ENCODE assay signal across 8 cellular contexts in the genomic region with DNA sequence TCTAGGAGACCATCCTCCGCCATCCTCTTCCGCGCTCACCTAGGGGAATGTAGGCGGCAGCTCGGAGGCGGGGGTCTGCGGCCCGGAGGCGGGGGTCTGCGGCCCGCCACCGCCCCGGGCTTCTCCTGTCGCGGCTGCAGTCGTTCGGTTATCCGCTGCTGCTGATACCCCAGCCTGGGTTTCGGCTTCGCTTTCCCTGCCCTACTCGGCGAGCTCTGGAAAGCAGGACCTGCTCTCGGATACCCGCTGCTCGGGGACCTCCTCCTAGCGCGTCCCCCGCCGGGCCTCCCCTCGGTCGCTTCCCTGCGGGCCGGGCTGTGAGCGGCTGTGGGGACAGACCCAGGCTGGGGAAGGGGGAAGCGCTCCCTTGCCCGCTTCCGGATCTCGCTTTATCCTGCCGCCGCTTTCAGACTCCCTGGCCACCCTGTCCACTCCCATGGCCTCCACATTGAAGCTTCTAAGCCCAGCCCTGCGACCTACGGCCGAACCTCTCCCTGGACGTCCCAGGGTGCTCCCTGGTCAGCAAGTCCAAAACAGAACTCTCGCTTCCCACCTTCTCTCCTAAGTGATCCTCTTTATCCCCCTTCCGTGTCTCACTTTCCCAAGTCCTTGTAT. TPM values are rescaled to one million over a fixed set of nuclear protein-coding genes. Genes with fewer than 3 reads are reported as not detected.
DNase-seq lines count a peak whose midpoint lies in the region; ATAC-seq and TF ChIP-seq lines count a peak whose summit lies in the region.

No MANE protein-coding gene starts in this region.

- H3K36me3 ChIP-seq in HUES48 (ENCODE audit: control insufficient read depth, insufficient read depth, low read length) (peaks cover 12% of the 10 kb centered on the region; the same call in 1 of the 2 replicates), iPS-20b (ENCODE audit: insufficient read depth, low read depth, low read length) (peaks cover 10% of the 10 kb centered on the region; the same call in 1 of the 2 replicates)

- CTCF ChIA-PET in AG04450 (lab: Charles Lee) = interaction anchor here (1.6 to 1.9 kb wide), 2 partner anchors 11 to 123 kb away, joined by 5 to 7 read pairs; a partner anchor contains a TSS

- TF ChIP-seq CTCF in AG04450 (IDR thresholded peaks at IDR 0.05; ENCODE audit: low read depth, low read length) = no peak

- H3K4me1 ChIP-seq in HUES48 (ENCODE audit: control insufficient read depth, insufficient read depth, low read length) (peaks cover 8% of the 10 kb centered on the region), iPS-20b (ENCODE audit: insufficient read depth, low read length) (peaks cover 14% of the 10 kb centered on the region; the same call in 1 of the 2 replicates)

- DNase-seq in AG04450 (ENCODE audit: low read depth, low spot score) = no peak
- peak; percentile 31 for DNase-seq in activated naive CD8-positive, alpha-beta T cell treated with anti-CD3 and anti-CD28 coated beads, Interleukin-2, amount 50 U/mL, for 24 hours
- DNase-seq in stimulated activated CD4-positive, alpha-beta T cell treated with anti-CD3 and anti-CD28 coated beads, Interleukin-2, amount 100 ng/mL, for 24 hours = peak; percentile 21
- DNase-seq in RPMI8226 = no peak
- DNase-seq in RKO (ENCODE audit: low spot score) = no peak

- 0 out of 2 replicates have a peak overlapping the region, but pooled peaks have one; percentile 10 for H3K9ac ChIP-seq in HUES48 (ENCODE audit: low read depth, low read length)
- H3K9ac ChIP-seq in iPS-20b (ENCODE audit: low read depth, low read length) = peak overlapping the region; percentile 56; the same call in 1 of the 2 replicates

- no peaks in the 10 kb centered on the region for H3K9me3 Mint-ChIP-seq in activated naive CD8-positive, alpha-beta T cell treated with anti-CD3 and anti-CD28 coated beads, Interleukin-2, amount 50 U/mL, for 24 hours

- ATAC-seq in activated naive CD8-positive, alpha-beta T cell treated with anti-CD3 and anti-CD28 coated beads, Interleukin-2, amount 50 U/mL, for 24 hours = no peak
- ATAC-seq in HG03139 (IDR thresholded peaks at IDR 0.05; ENCODE audit: unreplicated experiment) = no peak

- H3K27ac Mint-ChIP-seq in activated naive CD8-positive, alpha-beta T cell treated with anti-CD3 and anti-CD28 coated beads, Interleukin-2, amount 50 U/mL, for 24 hours = no peak overlapping the region

- peaks cover 20% of the 10 kb centered on the region for H3K4me1 Mint-ChIP-seq in activated naive CD8-positive, alpha-beta T cell treated with anti-CD3 and anti-CD28 coated beads, Interleukin-2, amount 50 U/mL, for 24 hours

- H3K9me3 ChIP-seq in AG04450 (ENCODE audit: control insufficient read depth, insufficient read depth, low read length) (no peaks in the 10 kb centered on the region; the same call in 1 of the 2 replicates), HUES48 (ENCODE audit: control insufficient read depth, insufficient read depth, low read length) (no peaks in the 10 kb centered on the region), iPS-20b (ENCODE audit: insufficient read depth, low read depth, low read length) (no peaks in the 10 kb centered on the region)

- POLR2A ChIA-PET in AG04450 (lab: Yijun Ruan, JAX) = interaction anchor here (0.8 to 2.2 kb wide), 2 partner anchors 26 to 34 kb away, joined by 7 to 9 read pairs; a partner anchor contains a TSS

- no peaks in the 10 kb centered on the region for H3K36me3 Mint-ChIP-seq in activated naive CD8-positive, alpha-beta T cell treated with anti-CD3 and anti-CD28 coated beads, Interleukin-2, amount 50 U/mL, for 24 hours (ENCODE audit: low read depth)

- H3K27me3 ChIP-seq in AG04450 (ENCODE audit: control insufficient read depth, insufficient read depth, low read length) (no peaks in the 10 kb centered on the region), HUES48 (ENCODE audit: control insufficient read depth, insufficient read depth, low read length) (0 out of 2 replicates have a peak, but pooled peaks cover 2% of the 10 kb centered on the region), iPS-20b (ENCODE audit: insufficient read depth, low read length) (peaks cover 5% of the 10 kb centered on the region; the same call in 1 of the 2 replicates)

- H3K4me3 ChIP-seq in AG04450 (ENCODE audit: low read depth, low read length) (peak overlapping the region; percentile 68), HUES48 (ENCODE audit: low read depth, low read length) (peak overlapping the region; percentile 73), iPS-20b (ENCODE audit: low read length) (peak overlapping the region; percentile 70)

- peaks cover 14% of the 10 kb centered on the region for H3K27me3 Mint-ChIP-seq in activated naive CD8-positive, alpha-beta T cell treated with anti-CD3 and anti-CD28 coated beads, Interleukin-2, amount 50 U/mL, for 24 hours

- H3K27ac ChIP-seq in AG04450 (ENCODE audit: low read depth, low read length) (no peak overlapping the region), HUES48 (ENCODE audit: low read depth, low read length) (no peak overlapping the region), iPS-20b (ENCODE audit: low read length) (no peak overlapping the region)

- no peak overlapping the region for H3K4me3 Mint-ChIP-seq in activated naive CD8-positive, alpha-beta T cell treated with anti-CD3 and anti-CD28 coated beads, Interleukin-2, amount 50 U/mL, for 24 hours

RNA-seq across cellular contexts. Expression of a gene that starts 0.6 kb away (rescaled TPM):
- 19.4 and 19.7 TPM in 2 replicates for polyA plus RNA-seq in AG04450 (2011; rRNA removed)
- 5.8 and 9.2 TPM in 2 replicates for polyA minus RNA-seq in AG04450 (2011; rRNA and poly(A)+ RNA removed)

RNA-seq across cellular contexts. Expression of a gene that starts 3.0 kb away (rescaled TPM):
- polyA plus RNA-seq in AG04450 (2011; rRNA removed) = 13.6 and 16.1 TPM in 2 replicates
- 30.8 and 31.7 TPM in 2 replicates for polyA minus RNA-seq in AG04450 (2011; rRNA and poly(A)+ RNA removed)

RNA-seq across cellular contexts. Expression of a gene that starts 26.0 kb away (rescaled TPM):
- 209 and 272 TPM in 2 replicates for polyA plus RNA-seq in AG04450 (2011; rRNA removed)
- polyA minus RNA-seq in AG04450 (2011; rRNA and poly(A)+ RNA removed) = 22.8 and 35.4 TPM in 2 replicates

RNA-seq across cellular contexts. Expression of a gene that starts 34.5 kb away (rescaled TPM):
- polyA plus RNA-seq in AG04450 (2011; rRNA removed) = 44.6 and 55.2 TPM in 2 replicates
- 30.9 and 46.0 TPM in 2 replicates for polyA minus RNA-seq in AG04450 (2011; rRNA and poly(A)+ RNA removed)

RNA-seq across cellular contexts. Expression of a gene that starts 40.3 kb away (rescaled TPM):
- polyA plus RNA-seq in AG04450 (2011; rRNA removed) = 0.05 TPM in 1 of 2 replicates, not detected in the other
- 0.18 TPM in 1 of 2 replicates, not detected in the other for polyA minus RNA-seq in AG04450 (2011; rRNA and poly(A)+ RNA removed)

Comparison
In these comparisons a context has a peak if more than half of its experiments do, and no peak if none do; other contexts are left out.
1. DNase-seq: peak in activated naive CD8-positive, alpha-beta T cell treated with anti-CD3 and anti-CD28 coated beads, Interleukin-2, amount 50 U/mL, for 24 hours (single experiment) and stimulated activated CD4-positive, alpha-beta T cell treated with anti-CD3 and anti-CD28 coated beads, Interleukin-2, amount 100 ng/mL, for 24 hours (2 of 2); none in AG04450 (single experiment), RPMI8226 (single experiment) and RKO (single experiment).
2. Peak in every context shown above with its lines, with median percentiles within 50 percentile points of each other: H3K4me3 ChIP-seq.